Comparison of ENCODE assay signal across 1 cellular context in the genomic region with DNA sequence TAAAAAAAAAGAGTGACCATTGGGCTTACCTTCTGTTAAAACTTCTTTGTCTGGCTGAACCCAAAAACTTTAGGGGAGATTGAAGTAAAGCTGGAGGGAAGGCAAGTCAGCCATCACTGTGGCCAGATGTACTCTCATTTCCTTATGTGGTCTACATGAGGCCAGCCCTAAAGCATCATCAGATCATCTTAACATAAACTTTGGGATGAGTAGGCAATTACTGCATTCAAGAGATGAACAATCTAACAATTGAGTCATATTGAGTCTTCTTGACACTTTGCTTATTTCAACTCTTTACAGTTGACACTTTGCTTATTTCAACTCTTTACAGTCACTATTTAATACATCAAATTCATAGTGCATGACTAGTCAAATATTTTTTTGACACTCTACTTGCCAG.
A peak's percentile ranks its signal among the peaks of the same experiment; 100 is the strongest.
TF ChIP-seq lines count a peak whose summit lies in the region.

No MANE protein-coding gene starts in this region.

TF ChIP-seq in IMR-90, 13 proteins besides CTCF, POLR2A, EP300 and RAD21 (continued from another document):
- TF ChIP-seq MAFK (IDR thresholded peaks at IDR 0.05; ENCODE audit: low read depth, low read length) (no peak; the same call in 1 of the 2 replicates), NFE2L2 (IDR thresholded peaks at IDR 0.05; ENCODE audit: low read depth, low read length) (peak; percentile 67), RFX5 (IDR thresholded peaks at IDR 0.05; ENCODE audit: low read depth, low read length) (no peak), CEBPB (IDR thresholded peaks at IDR 0.05; ENCODE audit: low read depth, low read length) (peak; percentile 63), FOS (IDR thresholded peaks at IDR 0.05; ENCODE audit: low read depth, low read length) (peak; percentile 74)
- TF ChIP-seq, protein P1, sequence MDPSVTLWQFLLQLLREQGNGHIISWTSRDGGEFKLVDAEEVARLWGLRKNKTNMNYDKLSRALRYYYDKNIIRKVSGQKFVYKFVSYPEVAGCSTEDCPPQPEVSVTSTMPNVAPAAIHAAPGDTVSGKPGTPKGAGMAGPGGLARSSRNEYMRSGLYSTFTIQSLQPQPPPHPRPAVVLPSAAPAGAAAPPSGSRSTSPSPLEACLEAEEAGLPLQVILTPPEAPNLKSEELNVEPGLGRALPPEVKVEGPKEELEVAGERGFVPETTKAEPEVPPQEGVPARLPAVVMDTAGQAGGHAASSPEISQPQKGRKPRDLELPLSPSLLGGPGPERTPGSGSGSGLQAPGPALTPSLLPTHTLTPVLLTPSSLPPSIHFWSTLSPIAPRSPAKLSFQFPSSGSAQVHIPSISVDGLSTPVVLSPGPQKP (IDR thresholded peaks at IDR 0.05; ENCODE audit: borderline replicate concordance, low read depth, low read length), result no peak
